ENCODE assay signal across 25 cellular contexts in the genomic region with DNA sequence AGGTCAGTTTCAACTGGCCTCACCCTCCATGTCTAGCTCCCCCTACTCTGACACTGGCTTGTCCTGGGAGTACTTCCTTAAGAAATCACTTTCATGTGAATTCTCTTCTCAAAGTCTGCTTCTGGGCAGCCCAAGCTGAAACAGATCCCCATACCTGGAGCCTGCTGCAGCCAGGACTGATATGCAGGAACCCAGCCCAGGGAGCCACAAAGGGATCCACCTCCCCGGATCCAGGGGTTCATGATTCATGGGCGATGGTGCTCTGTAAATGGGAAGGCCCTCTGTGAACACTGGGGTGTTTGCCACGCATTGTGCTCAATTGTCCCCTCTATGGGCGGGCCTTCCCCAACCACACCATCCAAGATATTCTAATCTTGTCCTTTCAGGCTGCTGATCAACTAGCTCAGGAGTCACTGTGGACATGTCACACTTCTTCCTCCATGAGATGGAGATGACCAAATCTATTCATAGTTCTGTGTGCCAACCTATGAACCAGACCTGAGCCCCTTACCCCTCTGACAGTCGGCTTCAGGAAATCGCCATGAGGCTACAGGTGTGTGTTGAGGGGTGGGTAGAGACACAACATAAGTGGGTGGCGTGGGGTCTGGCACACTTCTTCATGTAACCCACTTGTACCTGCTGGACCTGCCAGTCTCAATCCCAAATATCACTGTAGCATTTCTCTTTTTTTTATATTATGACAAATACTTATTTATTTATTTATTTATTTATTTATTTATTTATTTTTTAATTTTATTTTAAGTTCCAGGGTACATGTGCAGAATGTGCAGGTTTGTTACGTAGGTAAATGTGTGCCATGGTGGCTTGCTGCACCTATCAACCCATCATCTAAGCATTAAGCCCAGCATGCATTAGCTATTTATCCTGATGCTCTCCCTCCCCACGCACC. TPM values are rescaled to one million over a fixed set of nuclear protein-coding genes. Genes with fewer than 3 reads are reported as not detected.
DNase-seq lines count a peak whose midpoint lies in the region; ATAC-seq and TF ChIP-seq lines count a peak whose summit lies in the region.
"Had no signal": no experiment of that assay in that cellular context is flagged by ENCODE, and none has a peak within 500 bp of the region (broad histone marks: within the 10 kb centered on the region; RNA-seq: fewer than 3 reads in every experiment).

No MANE protein-coding gene starts in this region.

- H3K27ac ChIP-seq in Peyer's patch (no peak overlapping the region), coronary artery (no peak overlapping the region)
- H3K27ac ChIP-seq: body of pancreas, SJSA1, thyroid gland had no signal

- H3K4me1 ChIP-seq in Peyer's patch: peaks cover 0 to 13% (median 0%) of the 10 kb centered on the region in 4 donors
- H3K4me1 ChIP-seq: body of pancreas, SJSA1 had no signal

- no peaks in the 10 kb centered on the region for H3K36me3 ChIP-seq in Peyer's patch
- H3K36me3 ChIP-seq: SJSA1, thyroid gland had no signal

- TF ChIP-seq CTCF in Peyer's patch (IDR thresholded peaks at IDR 0.05): no peak
- no peak for TF ChIP-seq CTCF in coronary artery (IDR thresholded peaks at IDR 0.05)
- TF ChIP-seq CTCF in nephron progenitor cell (IDR thresholded peaks at IDR 0.05): no peak
- TF ChIP-seq CTCF in omental fat pad (IDR thresholded peaks at IDR 0.05): no peak

- peaks cover 0 to 6% (median 0%) of the 10 kb centered on the region in 4 donors for H3K9me3 ChIP-seq in Peyer's patch
- H3K9me3 ChIP-seq: body of pancreas, thyroid gland had no signal

- no peak overlapping the region for H3K4me3 ChIP-seq in Peyer's patch
- H3K4me3 ChIP-seq in coronary artery: no peak overlapping the region
- H3K4me3 ChIP-seq: body of pancreas, GM12878, SJSA1, thyroid gland had no signal

- H3K36me3 Mint-ChIP-seq in activated T-helper 2 cell treated with anti-CD3 and anti-CD28 coated beads, Interferon-gamma antibody, Interleukin-2, Interleukin-4, amounts not matched to agents 10 μg/mL and 5 μg/mL and 100 μg/mL, durations not matched to agents 14 hours and 24 hours and 36 hours (ENCODE audit: low read depth): peaks cover 10% of the 10 kb centered on the region
- peaks cover 5% of the 10 kb centered on the region for H3K36me3 Mint-ChIP-seq in nephron progenitor cell (ENCODE audit: low read depth)

- ATAC-seq in stimulated activated naive CD8-positive, alpha-beta T cell treated with anti-CD3 and anti-CD28 coated beads, Interleukin-15, Interleukin-2, amounts not matched to agents 100 U/mL and 50 U/mL, for 24 hours: no peak
- no peak for ATAC-seq in omental fat pad (ENCODE audit: low FRiP score)
- ATAC-seq: activated naive CD8-positive, alpha-beta T cell treated with anti-CD3 and anti-CD28 coated beads, Interleukin-2, amount 50 U/mL, for 24 hours; body of pancreas; GM12878; naive thymus-derived CD4-positive, alpha-beta T cell had no signal

- no peaks in the 10 kb centered on the region for H3K27me3 ChIP-seq in Peyer's patch
- H3K27me3 ChIP-seq: body of pancreas, SJSA1, thyroid gland had no signal

- no peak overlapping the region for H3K27ac Mint-ChIP-seq in activated T-helper 2 cell treated with anti-CD3 and anti-CD28 coated beads, Interferon-gamma antibody, Interleukin-2, Interleukin-4, amounts not matched to agents 10 μg/mL and 5 μg/mL and 100 μg/mL, durations not matched to agents 14 hours and 24 hours and 36 hours
- no peak overlapping the region for H3K27ac Mint-ChIP-seq in nephron progenitor cell
- H3K27ac Mint-ChIP-seq: activated naive CD8-positive, alpha-beta T cell treated with anti-CD3 and anti-CD28 coated beads, Interleukin-2, amount 50 U/mL, for 24 hours had no signal

- no peak for TF ChIP-seq POLR2A in Peyer's patch (IDR thresholded peaks at IDR 0.05)

- H3K4me1 Mint-ChIP-seq in activated T-helper 2 cell treated with anti-CD3 and anti-CD28 coated beads, Interferon-gamma antibody, Interleukin-2, Interleukin-4, amounts not matched to agents 10 μg/mL and 5 μg/mL and 100 μg/mL, durations not matched to agents 14 hours and 24 hours and 36 hours (ENCODE audit: low read depth): no peaks in the 10 kb centered on the region
- H3K4me1 Mint-ChIP-seq in nephron progenitor cell: no peaks in the 10 kb centered on the region

- peak; percentile 50 for DNase-seq in activated effector memory CD4-positive, alpha-beta T cell treated with anti-CD3 and anti-CD28 coated beads, Interleukin-2, amount 50 U/mL, for 16 hours
- no peak for DNase-seq in activated effector memory CD4-positive, alpha-beta T cell treated with Interleukin-2 at 50 U/mL for 16 hours
- DNase-seq in Peyer's patch: peak in 2 of 3 donors; percentile 22 to 31
- peak; percentile 40 for DNase-seq in coronary artery (ENCODE audit: low spot score)
- peak; percentile 3 for DNase-seq in stimulated activated naive CD8-positive, alpha-beta T cell treated with anti-CD3 and anti-CD28 coated beads, Interleukin-15, Interleukin-2, amounts not matched to agents 100 U/mL and 50 U/mL, for 24 hours
- no peak for DNase-seq in activated T-helper 2 cell treated with anti-CD3 and anti-CD28 coated beads, Interferon-gamma antibody, Interleukin-2, Interleukin-4, amounts not matched to agents 10 μg/mL and 5 μg/mL and 100 μg/mL, durations not matched to agents 14 hours and 24 hours and 36 hours (ENCODE audit: low spot score)
- no peak for DNase-seq in nephron progenitor cell
- no peak for DNase-seq in omental fat pad (ENCODE audit: low spot score)
- DNase-seq: activated naive CD8-positive, alpha-beta T cell treated with anti-CD3 and anti-CD28 coated beads, Interleukin-2, amount 50 U/mL, for 24 hours; body of pancreas; C1 segment of cervical spinal cord; Calu3; effector CD8-positive, alpha-beta T cell; Kasumi-1; NCI-H1694; NCI-H526; stimulated activated CD4-positive, alpha-beta T cell treated with anti-CD3 and anti-CD28 coated beads, Interleukin-4, amount 100 ng/mL, for 4 hours; stimulated activated naive CD4-positive, alpha-beta T cell treated with Interleukin-2 at 50 U/mL for 16 hours; T-helper 1 cell; thyroid gland had no signal

- H3K4me3 Mint-ChIP-seq in activated T-helper 2 cell treated with anti-CD3 and anti-CD28 coated beads, Interferon-gamma antibody, Interleukin-2, Interleukin-4, amounts not matched to agents 10 μg/mL and 5 μg/mL and 100 μg/mL, durations not matched to agents 14 hours and 24 hours and 36 hours (ENCODE audit: low read depth): no peak overlapping the region
- no peak overlapping the region for H3K4me3 Mint-ChIP-seq in nephron progenitor cell
- H3K4me3 Mint-ChIP-seq: activated naive CD8-positive, alpha-beta T cell treated with anti-CD3 and anti-CD28 coated beads, Interleukin-2, amount 50 U/mL, for 24 hours; naive thymus-derived CD4-positive, alpha-beta T cell had no signal

- intact Hi-C loops in activated T-helper 2 cell treated with anti-CD3 and anti-CD28 coated beads, Interferon-gamma antibody, Interleukin-2, Interleukin-4, amounts not matched to agents 10 μg/mL and 5 μg/mL and 100 μg/mL, durations not matched to agents 14 hours and 24 hours and 36 hours (cut with micrococcal nuclease): no loop called here

- peaks cover 28% of the 10 kb centered on the region for H3K27me3 Mint-ChIP-seq in activated T-helper 2 cell treated with anti-CD3 and anti-CD28 coated beads, Interferon-gamma antibody, Interleukin-2, Interleukin-4, amounts not matched to agents 10 μg/mL and 5 μg/mL and 100 μg/mL, durations not matched to agents 14 hours and 24 hours and 36 hours (ENCODE audit: low read depth)
- H3K27me3 Mint-ChIP-seq in nephron progenitor cell (ENCODE audit: low read depth, poor library complexity): peaks cover 50% of the 10 kb centered on the region

- H3K9me3 Mint-ChIP-seq in activated T-helper 2 cell treated with anti-CD3 and anti-CD28 coated beads, Interferon-gamma antibody, Interleukin-2, Interleukin-4, amounts not matched to agents 10 μg/mL and 5 μg/mL and 100 μg/mL, durations not matched to agents 14 hours and 24 hours and 36 hours: peaks cover 20% of the 10 kb centered on the region
- peaks cover 50% of the 10 kb centered on the region for H3K9me3 Mint-ChIP-seq in nephron progenitor cell

RNA-seq across cellular contexts. Expression of a gene that starts 41.8 kb away (rescaled TPM):
- 1 to 10 TPM; 2.1 to 9.9 (median 6.0) TPM for total RNA-seq in Peyer's patch
- total RNA-seq in activated T-helper 2 cell treated with anti-CD3 and anti-CD28 coated beads, Interferon-gamma antibody, Interleukin-2, Interleukin-4, amounts not matched to agents 10 μg/mL and 5 μg/mL and 100 μg/mL, durations not matched to agents 14 hours and 24 hours and 36 hours: 129 and 135 TPM in 2 replicates
- 1 to 10 TPM; 1.6 to 6.7 (median 3.8) TPM for total RNA-seq in omental fat pad
- total RNA-seq: cerebellum, epithelial cell of proximal tubule had no signal

Comparison
In these comparisons a context has a peak if more than half of its experiments do, and no peak if none do; other contexts are left out.
1. DNase-seq: peak in activated effector memory CD4-positive, alpha-beta T cell treated with anti-CD3 and anti-CD28 coated beads, Interleukin-2, amount 50 U/mL, for 16 hours (single experiment), Peyer's patch (2 of 3), coronary artery (single experiment) and stimulated activated naive CD8-positive, alpha-beta T cell treated with anti-CD3 and anti-CD28 coated beads, Interleukin-15, Interleukin-2, amounts not matched to agents 100 U/mL and 50 U/mL, for 24 hours (single experiment); none in activated effector memory CD4-positive, alpha-beta T cell treated with Interleukin-2 at 50 U/mL for 16 hours (single experiment), activated T-helper 2 cell treated with anti-CD3 and anti-CD28 coated beads, Interferon-gamma antibody, Interleukin-2, Interleukin-4, amounts not matched to agents 10 μg/mL and 5 μg/mL and 100 μg/mL, durations not matched to agents 14 hours and 24 hours and 36 hours (single experiment), nephron progenitor cell (single experiment) and omental fat pad (single experiment).
2. RNA of a gene that starts 41.8 kb away (total RNA-seq): 129 to 135 TPM in activated T-helper 2 cell treated with anti-CD3 and anti-CD28 coated beads, Interferon-gamma antibody, Interleukin-2, Interleukin-4, amounts not matched to agents 10 μg/mL and 5 μg/mL and 100 μg/mL, durations not matched to agents 14 hours and 24 hours and 36 hours; 2.1 to 9.9 TPM in Peyer's patch and 1.6 to 6.7 TPM in omental fat pad; every median in the first group is over 10 times any median in the second.